Comparison of ENCODE assay signal across 13 cellular contexts in the genomic region with DNA sequence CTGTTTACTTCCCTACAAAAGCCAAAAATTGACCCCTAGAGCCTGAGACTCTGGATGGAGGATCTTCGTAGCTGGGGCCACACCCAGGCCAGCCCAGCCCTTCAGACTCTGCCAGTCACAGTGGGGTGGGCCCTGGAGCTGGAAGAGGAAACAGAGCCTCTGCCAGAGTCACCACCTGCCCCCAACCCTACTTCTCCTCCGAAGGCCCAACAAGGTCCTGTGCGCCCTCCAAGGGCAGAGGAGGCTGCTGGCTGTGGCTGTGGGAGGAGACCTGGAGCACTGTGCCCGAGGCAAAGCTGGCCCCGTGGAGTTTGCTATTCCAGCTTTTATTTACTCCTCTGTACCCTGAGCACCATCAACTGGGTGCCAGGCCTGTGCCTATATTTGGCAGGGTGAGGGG. TPM values are rescaled to one million over a fixed set of nuclear protein-coding genes. Genes with fewer than 3 reads are reported as not detected.
DNase-seq lines count a peak whose midpoint lies in the region; ATAC-seq and TF ChIP-seq lines count a peak whose summit lies in the region.
"Had no signal": no experiment of that assay in that cellular context is flagged by ENCODE, and none has a peak within 500 bp of the region (broad histone marks: within the 10 kb centered on the region; RNA-seq: fewer than 3 reads in every experiment).

No MANE protein-coding gene starts in this region.

- H3K4me3 Mint-ChIP-seq in activated CD8-positive, alpha-beta memory T cell treated with anti-CD3 and anti-CD28 coated beads, Interleukin-2, amount 10 ng/mL, durations not matched to agents 7 days and 5 days, result no peak overlapping the region
- H3K4me3 Mint-ChIP-seq in endothelial cell (ENCODE audit: unreplicated experiment), result no peak overlapping the region

- H3K4me1 ChIP-seq in right lobe of liver, result peaks cover 0 to 66% (median 21%) of the 10 kb centered on the region in 4 donors

- TF ChIP-seq CTCF in right lobe of liver (IDR thresholded peaks at IDR 0.05), result no peak
- TF ChIP-seq CTCF in endothelial cell (IDR thresholded peaks at IDR 0.05; ENCODE audit: unreplicated experiment), result no peak

- peak; percentile 25 for DNase-seq in stimulated activated CD4-positive, alpha-beta T cell treated with anti-CD3 and anti-CD28 coated beads, Interleukin-4, amount 100 ng/mL, for 1 hour
- DNase-seq in stimulated activated CD4-positive, alpha-beta T cell treated with anti-CD3 and anti-CD28 coated beads, Interleukin-12 subunit alpha, Interleukin-12 subunit beta, amount 100 ng/mL, for 4 hours, result no peak
- DNase-seq in activated CD8-positive, alpha-beta memory T cell treated with anti-CD3 and anti-CD28 coated beads, Interleukin-2, amount 10 ng/mL, durations not matched to agents 7 days and 5 days, result no peak
- DNase-seq in right lobe of liver (peak in 1 of 3 donors; percentile 48), substantia nigra (lab: John Stamatoyannopoulos, UW) (no peak), endothelial cell (ENCODE audit: low spot score) (no peak), GOT3 (lab: John Stamatoyannopoulos, UW) (no peak)
- DNase-seq: caudate nucleus; KG1; midbrain; NK-92 treated with Interleukin-12 subunit alpha and Interleukin-12 subunit beta, amount 100 ng/mL, for 24 hours had no signal

- H3K27ac Mint-ChIP-seq in activated CD8-positive, alpha-beta memory T cell treated with anti-CD3 and anti-CD28 coated beads, Interleukin-2, amount 10 ng/mL, durations not matched to agents 7 days and 5 days, result peak overlapping the region; percentile 98
- H3K27ac Mint-ChIP-seq in endothelial cell (ENCODE audit: unreplicated experiment), result no peak overlapping the region

- H3K9me3 Mint-ChIP-seq in activated CD8-positive, alpha-beta memory T cell treated with anti-CD3 and anti-CD28 coated beads, Interleukin-2, amount 10 ng/mL, durations not matched to agents 7 days and 5 days (ENCODE audit: low read depth), result no peaks in the 10 kb centered on the region
- H3K9me3 Mint-ChIP-seq in endothelial cell (ENCODE audit: unreplicated experiment), result no peaks in the 10 kb centered on the region

- no peaks in the 10 kb centered on the region for H3K36me3 ChIP-seq in right lobe of liver
- H3K36me3 ChIP-seq: thoracic aorta had no signal

- WGBS in right lobe of liver (ENCODE audit: insufficient coverage, low coverage, low lambda C conversion rate, missing lambda C conversion rate), result 21% methylated on average over 5 of the region's 5 CpGs

- H3K27me3 ChIP-seq in right lobe of liver, result no peaks in the 10 kb centered on the region

- CTCF ChIA-PET in activated CD8-positive, alpha-beta memory T cell treated with anti-CD3 and anti-CD28 coated beads, Interleukin-2, amount 10 ng/mL, durations not matched to agents 7 days and 5 days (lab: Charles Lee), result interaction anchor here (1.0 to 10.3 kb wide), 4 partner anchors 10 to 256 kb away, joined by 3 to 347 read pairs (median 203); a partner anchor contains a TSS

- no peaks in the 10 kb centered on the region for H3K27me3 Mint-ChIP-seq in activated CD8-positive, alpha-beta memory T cell treated with anti-CD3 and anti-CD28 coated beads, Interleukin-2, amount 10 ng/mL, durations not matched to agents 7 days and 5 days
- no peaks in the 10 kb centered on the region for H3K27me3 Mint-ChIP-seq in endothelial cell (ENCODE audit: unreplicated experiment)

- no peak for TF ChIP-seq POLR2A in right lobe of liver (IDR thresholded peaks at IDR 0.05)

- no peaks in the 10 kb centered on the region for H3K9me3 ChIP-seq in right lobe of liver
- H3K9me3 ChIP-seq: thoracic aorta had no signal

- peaks cover 5% of the 10 kb centered on the region for H3K36me3 Mint-ChIP-seq in activated CD8-positive, alpha-beta memory T cell treated with anti-CD3 and anti-CD28 coated beads, Interleukin-2, amount 10 ng/mL, durations not matched to agents 7 days and 5 days
- H3K36me3 Mint-ChIP-seq in endothelial cell (ENCODE audit: low read depth, unreplicated experiment), result no peaks in the 10 kb centered on the region

- peaks cover 85% of the 10 kb centered on the region for H3K4me1 Mint-ChIP-seq in activated CD8-positive, alpha-beta memory T cell treated with anti-CD3 and anti-CD28 coated beads, Interleukin-2, amount 10 ng/mL, durations not matched to agents 7 days and 5 days
- H3K4me1 Mint-ChIP-seq in endothelial cell (ENCODE audit: unreplicated experiment), result no peaks in the 10 kb centered on the region

- no peak for ATAC-seq in activated CD8-positive, alpha-beta memory T cell treated with anti-CD3 and anti-CD28 coated beads, Interleukin-2, amount 10 ng/mL, durations not matched to agents 7 days and 5 days
- ATAC-seq in right lobe of liver (peak; percentile 8 to 46 (median 36)), HG02973 (IDR thresholded peaks at IDR 0.05; ENCODE audit: unreplicated experiment) (no peak)

- no peak overlapping the region for H3K4me3 ChIP-seq in right lobe of liver
- H3K4me3 ChIP-seq: thoracic aorta had no signal

- H3K27ac ChIP-seq in right lobe of liver (peak overlapping the region; percentile 47 to 60 (median 60)), substantia nigra (ENCODE audit: low read depth, low read length, poor library complexity, severe bottlenecking) (no peak overlapping the region)
- H3K27ac ChIP-seq: thoracic aorta had no signal

- intact Hi-C loops in right lobe of liver (cut with DNase I), result no loop called here

RNA-seq across cellular contexts. Expression of a gene that starts 19.0 kb away (rescaled TPM):
- 100 to 1,000 TPM; 266 to 369 TPM for total RNA-seq in activated CD8-positive, alpha-beta memory T cell treated with anti-CD3 and anti-CD28 coated beads, Interleukin-2, amount 10 ng/mL, durations not matched to agents 7 days and 5 days
- total RNA-seq in right lobe of liver (10 to 100 TPM in 4 of 6 experiments, 1 to 10 TPM in 2; 5.3 to 28.1 (median 17.8) TPM), endothelial cell (ENCODE audit: unreplicated experiment) (2.6 TPM)

RNA-seq across cellular contexts. Expression of a gene that starts 23.2 kb away (rescaled TPM):
- total RNA-seq in activated CD8-positive, alpha-beta memory T cell treated with anti-CD3 and anti-CD28 coated beads, Interleukin-2, amount 10 ng/mL, durations not matched to agents 7 days and 5 days, result 10 to 100 TPM; 49.9 to 61.3 TPM
- total RNA-seq in right lobe of liver (10 to 100 TPM; 10.5 to 19.4 (median 14.0) TPM), endothelial cell (ENCODE audit: unreplicated experiment) (10.9 TPM)

RNA-seq across cellular contexts. Expression of a gene that starts 24.4 kb away (rescaled TPM):
- total RNA-seq in activated CD8-positive, alpha-beta memory T cell treated with anti-CD3 and anti-CD28 coated beads, Interleukin-2, amount 10 ng/mL, durations not matched to agents 7 days and 5 days, result 100 to 1,000 TPM; 156 to 175 TPM
- total RNA-seq in right lobe of liver (10 to 100 TPM; 16.6 to 21.4 (median 18.6) TPM), endothelial cell (ENCODE audit: unreplicated experiment) (6.4 TPM)

RNA-seq across cellular contexts. Expression of a gene that starts 25.0 kb away (rescaled TPM):
- 10 to 100 TPM; 15.6 to 17.8 TPM for total RNA-seq in activated CD8-positive, alpha-beta memory T cell treated with anti-CD3 and anti-CD28 coated beads, Interleukin-2, amount 10 ng/mL, durations not matched to agents 7 days and 5 days
- total RNA-seq in right lobe of liver (1 to 10 TPM; 2.0 to 7.8 (median 2.8) TPM), endothelial cell (ENCODE audit: unreplicated experiment) (4.0 TPM)

Comparison
In these comparisons a context has a peak if more than half of its experiments do, and no peak if none do; other contexts are left out.
1. ATAC-seq: peak in right lobe of liver (4 of 4); none in activated CD8-positive, alpha-beta memory T cell treated with anti-CD3 and anti-CD28 coated beads, Interleukin-2, amount 10 ng/mL, durations not matched to agents 7 days and 5 days (single experiment) and HG02973 (single experiment).
2. RNA of a gene that starts 19.0 kb away (total RNA-seq): 266 to 369 TPM in activated CD8-positive, alpha-beta memory T cell treated with anti-CD3 and anti-CD28 coated beads, Interleukin-2, amount 10 ng/mL, durations not matched to agents 7 days and 5 days; 5.3 to 28.1 TPM in right lobe of liver and 2.6 TPM in endothelial cell (single experiment); every median in the first group is over 4 times any median in the second.
3. RNA of a gene that starts 24.4 kb away (total RNA-seq): 156 to 175 TPM in activated CD8-positive, alpha-beta memory T cell treated with anti-CD3 and anti-CD28 coated beads, Interleukin-2, amount 10 ng/mL, durations not matched to agents 7 days and 5 days; 16.6 to 21.4 TPM in right lobe of liver and 6.4 TPM in endothelial cell (single experiment); every median in the first group is over 4 times any median in the second.